In the genomic region with DNA sequence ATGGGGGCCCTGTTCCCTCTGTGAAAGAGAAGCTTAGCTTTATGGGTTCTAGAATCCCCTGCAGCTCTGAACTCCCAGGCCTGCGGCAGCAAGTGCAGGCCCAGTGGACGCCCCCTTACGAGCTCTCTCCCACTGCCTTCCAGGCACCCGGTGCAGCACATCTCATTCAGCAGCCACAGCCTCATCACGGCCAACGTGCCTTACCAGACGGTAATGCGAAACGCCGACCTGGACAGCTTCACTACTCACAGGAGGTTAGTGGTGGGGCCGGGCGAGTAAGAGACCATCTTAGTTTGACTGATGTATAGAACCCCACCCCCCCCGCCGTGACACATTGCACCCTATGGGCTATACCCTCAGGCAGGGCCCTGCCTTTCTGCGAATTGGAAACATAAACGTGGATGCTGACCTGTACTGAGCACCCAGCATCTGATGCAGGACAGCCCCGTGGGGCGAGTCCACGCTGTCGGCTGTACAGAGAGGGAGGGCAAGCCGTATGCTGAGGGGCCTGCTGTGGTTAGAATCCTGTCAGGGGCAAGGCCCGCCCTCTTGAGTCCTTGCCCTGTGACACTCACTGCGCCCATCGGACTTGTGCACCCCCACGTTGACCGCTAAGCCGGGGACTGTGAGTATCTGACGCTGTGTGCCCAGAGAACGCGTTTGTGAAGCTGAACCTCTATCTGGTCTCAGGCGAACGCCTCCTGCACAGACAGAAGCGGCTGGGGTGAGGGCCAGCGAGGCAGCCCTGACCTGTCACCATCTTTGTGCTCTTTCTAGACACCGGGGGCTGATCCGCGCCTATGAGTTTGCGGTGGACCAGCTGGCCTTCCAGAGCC, we compare ENCODE assay signal across 17 cellular contexts.
"Had no signal": no experiment of that assay in that cellular context is flagged by ENCODE, and none has a peak within 500 bp of the region (broad histone marks: within the 10 kb centered on the region; RNA-seq: fewer than 3 reads in every experiment).

No MANE protein-coding gene starts in this region.

- H3K27ac Mint-ChIP-seq: activated T-helper 2 cell treated with anti-CD3 and anti-CD28 coated beads, Interferon-gamma antibody, Interleukin-2, Interleukin-4, amounts not matched to agents 10 μg/mL and 5 μg/mL and 100 μg/mL, durations not matched to agents 14 hours and 24 hours and 36 hours had no signal

- ATAC-seq: gastroesophageal sphincter, left cardiac atrium, pancreas had no signal

- H3K9me3 ChIP-seq: ascending aorta, gastroesophageal sphincter, heart right ventricle, pancreas had no signal

- H3K27ac ChIP-seq: ascending aorta, gastroesophageal sphincter had no signal

- H3K4me3 Mint-ChIP-seq: activated naive CD8-positive, alpha-beta T cell treated with anti-CD3 and anti-CD28 coated beads, Interleukin-2, amount 10 ng/mL, durations not matched to agents 7 days and 5 days; neural crest cell had no signal

- H3K27me3 Mint-ChIP-seq: activated naive CD8-positive, alpha-beta T cell treated with anti-CD3 and anti-CD28 coated beads, Interleukin-2, amount 10 ng/mL, durations not matched to agents 7 days and 5 days had no signal

- H3K4me3 ChIP-seq: ascending aorta, dorsolateral prefrontal cortex, gastroesophageal sphincter, pancreas had no signal

- H3K9me3 Mint-ChIP-seq: activated naive CD8-positive, alpha-beta T cell treated with anti-CD3 and anti-CD28 coated beads, Interleukin-2, amount 10 ng/mL, durations not matched to agents 7 days and 5 days; activated T-helper 2 cell treated with anti-CD3 and anti-CD28 coated beads, Interferon-gamma antibody, Interleukin-2, Interleukin-4, amounts not matched to agents 10 μg/mL and 5 μg/mL and 100 μg/mL, durations not matched to agents 14 hours and 24 hours and 36 hours; neural crest cell had no signal

- DNase-seq: activated CD4-positive, alpha-beta T cell treated with anti-CD3 and anti-CD28 coated beads, Interleukin-2, amount 50 U/mL, for 1 hour; activated naive CD8-positive, alpha-beta T cell treated with anti-CD3 and anti-CD28 coated beads, Interleukin-2, amount 10 ng/mL, durations not matched to agents 7 days and 5 days; activated T-cell treated with anti-CD3 and anti-CD28 coated beads for 4 hours; heart right ventricle; left cardiac atrium; stimulated activated CD4-positive, alpha-beta T cell treated with anti-CD3 and anti-CD28 coated beads, Interleukin-2, amount 100 ng/mL, for 48 hours; stimulated activated naive CD4-positive, alpha-beta T cell; T-helper 2 cell; trophoblast cell had no signal

- H3K27me3 ChIP-seq: ascending aorta, dorsolateral prefrontal cortex, gastroesophageal sphincter, heart right ventricle, pancreas had no signal

- FAIRE-seq: bronchial epithelial cell, endometrium, pancreas had no signal
